In genomic region chr13:44274838-44275237, GRCh38 we compare ENCODE assay signal across 9 cellular contexts.
DNase-seq lines count a peak whose midpoint lies in the region; ATAC-seq and TF ChIP-seq lines count a peak whose summit lies in the region.
"Had no signal": no experiment of that assay in that cellular context is flagged by ENCODE, and none has a peak within 500 bp of the region (broad histone marks: within the 10 kb centered on the region; RNA-seq: fewer than 3 reads in every experiment).

No MANE protein-coding gene starts in this region.

- peak overlapping the region; percentile 95 for H3K27ac Mint-ChIP-seq in CD4-positive, alpha-beta T cell
- H3K27ac Mint-ChIP-seq: WTC11 had no signal

- H3K9me3 Mint-ChIP-seq in CD4-positive, alpha-beta T cell, result peaks cover 7% of the 10 kb centered on the region
- H3K9me3 Mint-ChIP-seq: WTC11 had no signal

- H3K36me3 ChIP-seq in PC-9 (ENCODE audit: low read depth) (no peaks in the 10 kb centered on the region), duodenal mucosa (ENCODE audit: control insufficient read depth in 1 of 2, insufficient read depth in 2 of 2, low read length in 2 of 2) (no peaks in the 10 kb centered on the region), neutrophil (no peaks in the 10 kb centered on the region)

- H3K4me2 ChIP-seq in PC-9, result peak overlapping the region; percentile 74

- intact Hi-C loops in CD4-positive, alpha-beta T cell (cut with DNase I, micrococcal nuclease), result loop anchor here (2.0 to 10.0 kb wide), 7 partner anchors 16 to 640 kb away; partner anchors contain the start of gene TSC22D1 (in 1 of the 2)
- intact Hi-C loops in PC-9 (cut with micrococcal nuclease; ENCODE audit: unreplicated experiment), result loop anchor here (5.0 kb wide), 1 partner anchor 32 kb away; no protein-coding TSS in a partner anchor

- no peaks in the 10 kb centered on the region for H3K27me3 ChIP-seq in CD4-positive, alpha-beta T cell (ENCODE audit: control insufficient read depth, insufficient read depth, low read length)
- no peaks in the 10 kb centered on the region for H3K27me3 ChIP-seq in PC-9 (ENCODE audit: insufficient read depth, low read depth)
- H3K27me3 ChIP-seq in duodenal mucosa (ENCODE audit: control insufficient read depth in 1 of 2, insufficient read depth in 2 of 2, low read length in 2 of 2), result no peaks in the 10 kb centered on the region
- H3K27me3 ChIP-seq in neutrophil, result no peaks in the 10 kb centered on the region

- H3K36me3 Mint-ChIP-seq in CD4-positive, alpha-beta T cell (ENCODE audit: low read depth), result peaks cover 20% of the 10 kb centered on the region
- H3K36me3 Mint-ChIP-seq: WTC11 had no signal

- BruUV-seq in PC-9 (replicated peaks; lab: Mats Ljungman, UMichigan), result no TSS peak

- H3K4me1 Mint-ChIP-seq in CD4-positive, alpha-beta T cell (ENCODE audit: low read depth), result peaks cover 47% of the 10 kb centered on the region

- POLR2A ChIA-PET in CD4-positive, alpha-beta T cell (lab: Charles Lee), result interaction anchor here (0.6 to 2.6 kb wide), 11 partner anchors 8 to 1293 kb away, joined by 3 to 13 read pairs (median 6); partner anchors contain the start of genes CCDC122, LACC1 and TSC22D1
- POLR2A ChIA-PET in PC-9 (lab: Charles Lee; ENCODE audit: unreplicated experiment), result interaction anchor here (0.5 kb wide), 1 partner anchor 90 kb away, joined by 5 read pairs; no protein-coding TSS in a partner anchor

- H3K79me2 ChIP-seq in PC-9 (ENCODE audit: low read depth), result no peaks in the 10 kb centered on the region

- H3K9ac ChIP-seq in duodenal mucosa (ENCODE audit: low read depth in 1 of 2, low read length in 2 of 2), result peak overlapping the region in 1 of 2 donors; percentile 39

- H2AFZ ChIP-seq in PC-9, result peak overlapping the region; percentile 69

- peak overlapping the region; percentile 36 for H3K4me3 Mint-ChIP-seq in CD4-positive, alpha-beta T cell
- H3K4me3 Mint-ChIP-seq: WTC11 had no signal

- peak overlapping the region; percentile 65 for H3K27ac ChIP-seq in CD4-positive, alpha-beta T cell (ENCODE audit: low read depth, low read length)
- H3K27ac ChIP-seq in PC-9, result no peak overlapping the region
- peak overlapping the region; percentile 65 for H3K27ac ChIP-seq in duodenal mucosa (ENCODE audit: low read depth, low read length)
- peak overlapping the region; percentile 40 for H3K27ac ChIP-seq in neutrophil

- no peaks in the 10 kb centered on the region for H3K27me3 Mint-ChIP-seq in CD4-positive, alpha-beta T cell

- peaks cover 25% of the 10 kb centered on the region for H3K4me1 ChIP-seq in PC-9 (replicated peaks; ENCODE audit: insufficient read depth)
- peaks cover 20 to 25% of the 10 kb centered on the region in 2 donors for H3K4me1 ChIP-seq in duodenal mucosa (ENCODE audit: control insufficient read depth in 1 of 2, insufficient read depth in 2 of 2, low read length in 2 of 2)
- peaks cover 4 to 12% of the 10 kb centered on the region in 2 experiments for H3K4me1 ChIP-seq in neutrophil (ENCODE audit: control insufficient read depth in 1 of 2, insufficient read depth in 1 of 2, low read depth in 1 of 2, low read length in 1 of 2)

- H4K20me1 ChIP-seq in PC-9 (ENCODE audit: insufficient read depth), result no peaks in the 10 kb centered on the region

- no peaks in the 10 kb centered on the region for H3K9me3 ChIP-seq in CD4-positive, alpha-beta T cell (ENCODE audit: control insufficient read depth, low read length)
- H3K9me3 ChIP-seq in PC-9 (ENCODE audit: insufficient read depth, low read depth) (no peaks in the 10 kb centered on the region), duodenal mucosa (ENCODE audit: control insufficient read depth in 1 of 2, low read length in 2 of 2) (no peaks in the 10 kb centered on the region), neutrophil (no peaks in the 10 kb centered on the region)

- no peak for TF ChIP-seq CTCF in CD4-positive, alpha-beta T cell (IDR thresholded peaks at IDR 0.05)
- TF ChIP-seq CTCF in PC-9 (conservative IDR thresholded peaks at IDR 0.05) (no peak), neutrophil (IDR thresholded peaks at IDR 0.05) (no peak), GM13976 (IDR thresholded peaks at IDR 0.05; ENCODE audit: borderline replicate concordance, control extremely low read depth, extremely low read depth, insufficient read depth, missing control alignments) (no peak)

- no peaks in the 10 kb centered on the region for H3F3A ChIP-seq in PC-9 (ENCODE audit: insufficient read depth, low read depth)

- H3K4me3 ChIP-seq in PC-9, result peak overlapping the region; percentile 37; the same call in 1 of the 2 replicates
- peak overlapping the region; percentile 50 to 58 for H3K4me3 ChIP-seq in duodenal mucosa (ENCODE audit: low read depth in 1 of 2, low read length in 2 of 2)
- no peak overlapping the region for H3K4me3 ChIP-seq in neutrophil (ENCODE audit: low read depth in 1 of 2, low read length in 1 of 2)

- DNase-seq in CD4-positive, alpha-beta T cell, result peak in 5 of 10 experiments; percentile 2 to 39 (median 12)
- no peak for DNase-seq in PC-9
- DNase-seq in DMS79 (lab: John Stamatoyannopoulos, UW), result no peak
- no peak for DNase-seq in dedifferentiated amniotic fluid mesenchymal stem cell (ENCODE audit: extremely low spot score)
- no peak for DNase-seq in GM13976 (ENCODE audit: low spot score)

- CTCF ChIA-PET in CD4-positive, alpha-beta T cell (lab: Charles Lee), result interaction anchor here (1.4 kb wide), 1 partner anchor 16 kb away, joined by 5 read pairs; no protein-coding TSS in a partner anchor
- CTCF ChIA-PET in PC-9 (lab: Charles Lee), result interaction anchor here (0.6 kb wide), 1 partner anchor 85 kb away, joined by 3 read pairs; no protein-coding TSS in a partner anchor

- in situ Hi-C loops in GM13976 (cut with MboI; ENCODE audit: low sequenced_read_pairs, unreplicated experiment), result no loop called here

- H3K9me2 ChIP-seq in PC-9 (ENCODE audit: insufficient read depth), result no peaks in the 10 kb centered on the region

- peak; percentile 39 for ATAC-seq in CD4-positive, alpha-beta T cell (ENCODE audit: poor library complexity)
- no peak for ATAC-seq in HG02938 (IDR thresholded peaks at IDR 0.05; ENCODE audit: unreplicated experiment)
- ATAC-seq: WTC11 had no signal

Comparison
In these comparisons a context has a peak if more than half of its experiments do, and no peak if none do; other contexts are left out.
1. H3K4me3 ChIP-seq: peak in PC-9 (single experiment) and duodenal mucosa (2 of 2); none in neutrophil (0 of 2).